In the genomic region with DNA sequence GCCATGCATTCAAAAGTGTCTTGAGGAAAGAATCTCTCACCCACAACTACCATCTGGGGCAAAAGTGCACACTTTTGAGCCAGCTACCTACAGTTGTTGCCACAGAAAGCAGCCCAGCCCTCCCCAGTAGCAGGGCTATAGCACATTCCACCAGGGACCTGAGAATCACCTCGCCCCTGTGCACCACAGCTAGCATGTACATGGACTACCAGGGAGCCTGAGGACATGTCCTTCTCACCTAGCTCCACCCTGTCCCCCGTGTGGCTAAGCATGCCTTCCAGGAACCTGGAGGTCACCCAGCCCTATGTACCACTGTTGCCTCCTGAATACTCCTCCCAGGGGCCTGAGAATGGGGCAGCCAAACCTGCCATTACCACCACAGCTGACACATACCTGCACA, we compare ENCODE assay signal across 11 cellular contexts. TPM values are rescaled to one million over a fixed set of nuclear protein-coding genes. Genes with fewer than 3 reads are reported as not detected.
"Had no signal": no experiment of that assay in that cellular context is flagged by ENCODE, and none has a peak within 500 bp of the region (broad histone marks: within the 10 kb centered on the region; RNA-seq: fewer than 3 reads in every experiment).

No MANE protein-coding gene starts in this region.

- H3K9me3 ChIP-seq: HAP-1 had no signal

- FAIRE-seq: H54, HepG2 had no signal

- H3K36me3 Mint-ChIP-seq: IgD-negative memory B cell had no signal

- ATAC-seq: HCT116, HepG2 had no signal

- H3K4me2 ChIP-seq: KMS-11 had no signal

- DNase-seq: GOT3, HFFc6, KBM-7 had no signal

- H3K36me3 ChIP-seq: HAP-1 had no signal

- H3K27ac ChIP-seq: HL-60, KMS-11 had no signal

- H3K4me1 Mint-ChIP-seq: IgD-negative memory B cell had no signal

- H3K4me3 ChIP-seq: HAP-1 had no signal

- H3K9ac ChIP-seq: KMS-11 had no signal

- H3K4me1 ChIP-seq: HAP-1 had no signal

- H3K27ac Mint-ChIP-seq: HFFc6 had no signal

- H3K4me3 Mint-ChIP-seq: HFFc6, IgD-negative memory B cell had no signal

RNA-seq across cellular contexts. Expression of a gene that starts 16.9 kb away (rescaled TPM):
- total RNA-seq: HepG2, HFFc6, HT1080 had no signal
- polyA plus RNA-seq: HepG2, IgD-negative memory B cell had no signal

RNA-seq across cellular contexts. Expression of a gene that starts 20.4 kb away (rescaled TPM):
- total RNA-seq: HepG2, HFFc6, HT1080 had no signal
- polyA plus RNA-seq: HepG2, IgD-negative memory B cell had no signal

RNA-seq across cellular contexts. Expression of a gene that starts 39.4 kb away (rescaled TPM):
- total RNA-seq: HepG2, HFFc6, HT1080 had no signal
- polyA plus RNA-seq: HepG2, IgD-negative memory B cell had no signal
